Comparison of ENCODE assay signal across 22 cellular contexts in genomic region chr19:20858218-20858617, GRCh38.
DNase-seq lines count a peak whose midpoint lies in the region.
"Had no signal": no experiment of that assay in that cellular context is flagged by ENCODE, and none has a peak within 500 bp of the region (broad histone marks: within the 10 kb centered on the region; RNA-seq: fewer than 3 reads in every experiment).

No MANE protein-coding gene starts in this region.

- peak overlapping the region; percentile 61 for H3K9ac ChIP-seq in NT2/D1 (ENCODE audit: insufficient read length, low read depth)

- peaks cover 7% of the 10 kb centered on the region; the same call in 1 of the 2 replicates for H3K9me3 ChIP-seq in NT2/D1 (ENCODE audit: insufficient read depth, low read length)
- H3K9me3 ChIP-seq: MG63 had no signal

- peak overlapping the region; percentile 15 for H3K4me3 ChIP-seq in NT2/D1 (ENCODE audit: insufficient read length, low read depth)
- H3K4me3 ChIP-seq: MG63 had no signal

- no peaks in the 10 kb centered on the region for H3K4me1 ChIP-seq in NT2/D1 (ENCODE audit: insufficient read depth, insufficient read length)

- H3K36me3 ChIP-seq in NT2/D1 (ENCODE audit: insufficient read depth, insufficient read length, low read length) = no peaks in the 10 kb centered on the region
- H3K36me3 ChIP-seq: MG63 had no signal

- H3K27me3 ChIP-seq in NT2/D1 (ENCODE audit: insufficient read depth, insufficient read length) = no peaks in the 10 kb centered on the region
- H3K27me3 ChIP-seq: MG63 had no signal

- peak; percentile 27 for DNase-seq in H4 (ENCODE audit: low spot score)
- peak; percentile 25 for DNase-seq in NT2/D1 (ENCODE audit: low read depth, low spot score)
- DNase-seq in iris pigment epithelial cell (ENCODE audit: low read depth) = peak; percentile 5
- DNase-seq in cortex of kidney (lab: John Stamatoyannopoulos, UW) = no peak
- no peak for DNase-seq in pons (ENCODE audit: low spot score)
- DNase-seq in NCI-H2081 (lab: John Stamatoyannopoulos, UW) = no peak
- no peak for DNase-seq in NCI-H146 treated with DMSO at 0.1 percent for 48 hours (lab: John Stamatoyannopoulos, UW; ENCODE audit: unreplicated experiment)
- DNase-seq: ACHN; C1 segment of cervical spinal cord; Calu3; CD8-positive, alpha-beta memory T cell; DMS153; GDM1; HCEC 1CT; Kasumi-1; MG63; NCI-H1417; NCI-H187; NCI-H2107; NCI-H510A treated with DMSO at 0.1 percent for 48 hours; NCI-H774; NK-92 treated with Interleukin-12 subunit alpha and Interleukin-12 subunit beta, amount 100 ng/mL, for 24 hours had no signal

Comparison
In these comparisons a context has a peak if more than half of its experiments do, and no peak if none do; other contexts are left out.
1. DNase-seq: peak in H4 (single experiment), NT2/D1 (single experiment) and iris pigment epithelial cell (single experiment); none in cortex of kidney (single experiment), pons (single experiment), NCI-H2081 (0 of 2) and NCI-H146 treated with DMSO at 0.1 percent for 48 hours (single experiment).